9 cellular contexts compared by ENCODE assay signal in the genomic region with DNA sequence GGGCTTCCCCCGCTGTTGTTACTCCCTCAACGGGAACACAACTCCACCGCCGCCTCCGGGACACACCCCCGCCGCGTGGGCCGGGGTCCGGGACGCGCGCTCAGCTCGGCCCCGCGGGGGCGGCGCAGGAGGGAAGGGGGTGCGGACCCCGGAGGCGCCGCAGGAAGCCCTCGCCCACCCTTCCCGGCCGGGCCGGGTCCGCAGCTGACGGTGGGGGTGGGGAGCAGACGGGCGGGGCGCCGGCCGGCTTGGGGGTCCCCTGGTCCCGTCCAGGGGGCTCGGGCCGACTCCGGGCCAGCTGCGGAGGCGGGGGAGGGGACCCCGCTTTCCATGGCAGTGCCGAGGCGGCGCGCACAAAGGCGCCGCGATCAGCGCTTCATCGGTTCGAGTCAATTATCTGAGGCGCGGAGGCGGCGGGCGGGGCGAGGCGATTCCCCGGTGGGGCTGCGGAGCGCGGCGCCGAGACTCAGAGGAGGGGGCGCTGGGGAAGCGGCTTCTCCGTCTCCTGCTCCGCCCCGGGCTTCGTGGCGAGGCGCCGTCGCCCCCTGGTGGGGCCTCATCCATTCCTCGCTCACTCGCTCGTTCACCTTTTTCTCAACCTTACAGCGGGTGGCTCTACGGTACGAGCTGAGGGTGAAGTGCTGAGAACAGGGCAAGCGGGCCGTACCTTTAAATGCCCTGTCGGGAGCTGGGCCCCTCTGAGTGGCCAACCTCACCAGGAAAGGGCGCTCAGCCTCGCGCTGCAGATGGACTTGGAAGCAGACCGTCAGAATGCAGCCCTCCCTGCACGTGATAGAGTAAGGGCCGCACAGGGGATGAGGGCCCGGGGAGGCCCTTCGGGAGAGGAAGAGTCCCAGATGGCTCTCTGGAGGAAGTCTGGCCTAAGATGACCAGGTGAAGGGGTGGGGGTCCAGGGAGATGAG. TPM values are rescaled to one million over a fixed set of nuclear protein-coding genes. Genes with fewer than 3 reads are reported as not detected.
DNase-seq lines count a peak whose midpoint lies in the region; ATAC-seq, FAIRE-seq and TF ChIP-seq lines count a peak whose summit lies in the region.
"Had no signal": no experiment of that assay in that cellular context is flagged by ENCODE, and none has a peak within 500 bp of the region (broad histone marks: within the 10 kb centered on the region; RNA-seq: fewer than 3 reads in every experiment).

No MANE protein-coding gene starts in this region.

- H3K9me3 Mint-ChIP-seq in type B pancreatic cell, result no peaks in the 10 kb centered on the region

- ATAC-seq in omental fat pad (ENCODE audit: low FRiP score) (peak; percentile 77), GM18861 (IDR thresholded peaks at IDR 0.05; ENCODE audit: unreplicated experiment) (no peak)

- H3K4me1 ChIP-seq in ACC112 (ENCODE audit: control insufficient read depth, insufficient read depth, low read length, unreplicated experiment), result no peaks in the 10 kb centered on the region

- H3K4me3 ChIP-seq in ACC112 (ENCODE audit: low read depth, low read length) (peak overlapping the region; percentile 77), fibroblast of the aortic adventitia (ENCODE audit: low read depth, low read length) (peak overlapping the region; percentile 46)

- H3K4me3 Mint-ChIP-seq in type B pancreatic cell, result peak overlapping the region; percentile 55

- H3K27me3 Mint-ChIP-seq in type B pancreatic cell, result peaks cover 56% of the 10 kb centered on the region

- TF ChIP-seq CTCF in fibroblast of the aortic adventitia (IDR thresholded peaks at IDR 0.05; ENCODE audit: insufficient read depth, low read length), result peak; percentile 64
- no peak for TF ChIP-seq CTCF in omental fat pad (IDR thresholded peaks at IDR 0.05)
- TF ChIP-seq CTCF in type B pancreatic cell (conservative IDR thresholded peaks at IDR 0.05), result peak; percentile 83

- peak overlapping the region; percentile 85 for H2AFZ ChIP-seq in ACC112 (ENCODE audit: low read length, unreplicated experiment)

- DNase-seq in GM18507 (ENCODE audit: extremely low spot score, insufficient read length, low read depth) (peak; percentile 17), NCI-H748 (lab: John Stamatoyannopoulos, UW; ENCODE audit: unreplicated experiment) (peak; percentile 88), activated T-cell treated with anti-CD3 and anti-CD28 coated beads for 24 hours (ENCODE audit: low read depth) (peak; percentile 44), fibroblast of the aortic adventitia (ENCODE audit: low read depth) (peak; percentile 14), omental fat pad (ENCODE audit: low spot score) (no peak), type B pancreatic cell (ENCODE audit: extremely low spot score, unreplicated experiment) (peak; percentile 81)

- no peak for FAIRE-seq in GM18507 (lab: Jason Lieb, UNC)

- no peaks in the 10 kb centered on the region for H3K79me2 ChIP-seq in ACC112 (ENCODE audit: control insufficient read depth, insufficient read depth, low read length, unreplicated experiment)

- no peak overlapping the region for H3K27ac ChIP-seq in ACC112 (ENCODE audit: low read depth, low read length)

- H3K27me3 ChIP-seq in ACC112 (ENCODE audit: insufficient read depth, low read length), result peaks cover 75% of the 10 kb centered on the region

- peak overlapping the region; percentile 72 for H3K27ac Mint-ChIP-seq in type B pancreatic cell

- no peaks in the 10 kb centered on the region for H3K36me3 Mint-ChIP-seq in type B pancreatic cell

- peaks cover 6% of the 10 kb centered on the region for H3K4me1 Mint-ChIP-seq in type B pancreatic cell (ENCODE audit: unreplicated experiment)

- H3K36me3 ChIP-seq in ACC112 (ENCODE audit: insufficient read depth, low read length), result no peaks in the 10 kb centered on the region

RNA-seq across cellular contexts. Expression of gene SLC52A3, which starts 40.0 kb away (rescaled TPM):
- not detected in 2 replicates for total RNA-seq in fibroblast of the aortic adventitia (ENCODE audit: low replicate concordance)
- 1 to 10 TPM in 3 of 4 donors, under 1 TPM in 1; 0.84 to 3.3 (median 1.8) TPM for total RNA-seq in omental fat pad
- 1.3 and 2.1 TPM in 2 replicates for total RNA-seq in type B pancreatic cell (ENCODE audit: low replicate concordance)
- total RNA-seq: pulmonary artery endothelial cell had no signal

RNA-seq across cellular contexts. Expression of gene SCRT2, which starts 52.7 kb away (rescaled TPM):
- total RNA-seq in fibroblast of the aortic adventitia (ENCODE audit: low replicate concordance) (not detected in 2 replicates), omental fat pad (not detected), type B pancreatic cell (ENCODE audit: low replicate concordance) (0.36 TPM in 1 of 2 replicates, not detected in the other)
- total RNA-seq: pulmonary artery endothelial cell had no signal

Comparison
In these comparisons a context has a peak if more than half of its experiments do, and no peak if none do; other contexts are left out.
1. CTCF ChIP-seq: peak in fibroblast of the aortic adventitia (single experiment) and type B pancreatic cell (single experiment); none in omental fat pad (0 of 3).